8 cellular contexts compared by ENCODE assay signal in genomic region chr4:3954540-3955360, GRCh38.
DNase-seq lines count a peak whose midpoint lies in the region; ATAC-seq and TF ChIP-seq lines count a peak whose summit lies in the region.
"Not testable (repeated sequence)": the region's sequence is repeated elsewhere in the genome, so short reads cannot be mapped to it uniquely, and the experiment has no call there.

No MANE protein-coding gene starts in this region.

- H3K4me1 Mint-ChIP-seq in activated T-helper 17 cell treated with anti-CD3 and anti-CD28 coated beads, Interleukin-2, amount 50 U/mL, for 72 hours, result not testable (repeated sequence)

- not testable (repeated sequence) for H3K9me3 Mint-ChIP-seq in activated T-helper 17 cell treated with anti-CD3 and anti-CD28 coated beads, Interleukin-2, amount 50 U/mL, for 72 hours

- H3K9me2 ChIP-seq in MM.1S (replicated peaks; ENCODE audit: insufficient read depth, low read length), result not testable (repeated sequence)

- peak overlapping the region; percentile 88; the same call in 1 of the 2 replicates for H3K27ac ChIP-seq in MM.1S (ENCODE audit: low read length)
- peak overlapping the region; percentile 73 for H3K27ac ChIP-seq in SJCRH30
- peak overlapping the region; percentile 82 for H3K27ac ChIP-seq in mesodermal cell (ENCODE audit: low read depth, low read length, severe bottlenecking)

- H3K4me1 ChIP-seq in MM.1S (ENCODE audit: low read length), result peaks cover 19% of the 10 kb centered on the region
- not testable (repeated sequence) for H3K4me1 ChIP-seq in SJCRH30; mesodermal cell (ENCODE audit: control insufficient read depth, insufficient read depth, low read length, poor library complexity, severe bottlenecking)

- peak overlapping the region; percentile 65 for H3K4me2 ChIP-seq in MM.1S (ENCODE audit: low read depth, low read length)

- H3K36me3 Mint-ChIP-seq in activated T-helper 17 cell treated with anti-CD3 and anti-CD28 coated beads, Interleukin-2, amount 50 U/mL, for 72 hours (ENCODE audit: low read depth), result not testable (repeated sequence)

- H3F3A ChIP-seq in MM.1S (ENCODE audit: insufficient read depth, low read length), result peaks cover 21% of the 10 kb centered on the region

- peak overlapping the region; percentile 95 for H3K9ac ChIP-seq in MM.1S (ENCODE audit: low read length)

- H4K20me1 ChIP-seq in MM.1S (ENCODE audit: insufficient read depth, low read length), result not testable (repeated sequence)

- H3K79me2 ChIP-seq in MM.1S (ENCODE audit: low read length), result not testable (repeated sequence)

- H3K4me3 ChIP-seq in AG10803 (ENCODE audit: low read length), result peak overlapping the region; percentile 65
- H3K4me3 ChIP-seq in MM.1S (ENCODE audit: low read length), result peak overlapping the region; percentile 74
- peak overlapping the region; percentile 83 for H3K4me3 ChIP-seq in SJCRH30
- peak overlapping the region; percentile 79 for H3K4me3 ChIP-seq in epithelial cell of proximal tubule (ENCODE audit: low read depth, low read length)
- peak overlapping the region; percentile 54 for H3K4me3 ChIP-seq in mesodermal cell (ENCODE audit: extremely low read depth, insufficient read depth, low read length, poor library complexity, severe bottlenecking)

- peak overlapping the region; percentile 90 for H3K4me3 Mint-ChIP-seq in activated T-helper 17 cell treated with anti-CD3 and anti-CD28 coated beads, Interleukin-2, amount 50 U/mL, for 72 hours

- 1% methylated on average over 27 to 40 of the region's 57 CpGs for WGBS in mesodermal cell (ENCODE audit: insufficient coverage in 2 of 2), 2 experiments

- not testable (repeated sequence) for TF ChIP-seq CTCF in AG10803 (conservative IDR thresholded peaks at IDR 0.05; ENCODE audit: low read length); MM.1S (IDR thresholded peaks at IDR 0.05; ENCODE audit: low read length); epithelial cell of proximal tubule (conservative IDR thresholded peaks at IDR 0.05; ENCODE audit: low read depth, low read length)

- peak overlapping the region; percentile 89 for H3K27ac Mint-ChIP-seq in activated T-helper 17 cell treated with anti-CD3 and anti-CD28 coated beads, Interleukin-2, amount 50 U/mL, for 72 hours

- not testable (repeated sequence) for H3K27me3 Mint-ChIP-seq in activated T-helper 17 cell treated with anti-CD3 and anti-CD28 coated beads, Interleukin-2, amount 50 U/mL, for 72 hours

- H3K36me3 ChIP-seq in MM.1S (replicated peaks; ENCODE audit: insufficient read depth, low read length); SJCRH30; mesodermal cell (ENCODE audit: control insufficient read depth, insufficient read depth, low read length): not testable (repeated sequence)

- DNase-seq in AG10803 (ENCODE audit: low read depth) (peak; percentile 99), MM.1S (peak; percentile 80), SJCRH30 (peak; percentile 91 to 93), epithelial cell of proximal tubule (ENCODE audit: low read depth) (peak; percentile 45)
- peak; percentile 82 for DNase-seq in stimulated activated CD4-positive, alpha-beta T cell treated with anti-CD3 and anti-CD28 coated beads, Interleukin-4, amount 100 ng/mL, for 24 hours

- H3K27me3 ChIP-seq in MM.1S (replicated peaks; ENCODE audit: insufficient read depth, low read length); SJCRH30: not testable (repeated sequence)

- H3K9me3 ChIP-seq in MM.1S (replicated peaks; ENCODE audit: insufficient read depth, low read length); SJCRH30 (replicated peaks); mesodermal cell (ENCODE audit: control insufficient read depth, low read length): not testable (repeated sequence)

- H2AFZ ChIP-seq in MM.1S (ENCODE audit: low read length), result not testable (repeated sequence)

- peak; percentile 6 for ATAC-seq in GM21423 (IDR thresholded peaks at IDR 0.05; ENCODE audit: unreplicated experiment)
- not testable (repeated sequence) for ATAC-seq in activated T-helper 17 cell treated with anti-CD3 and anti-CD28 coated beads, Interleukin-2, amount 50 U/mL, for 72 hours (replicated peaks)

Comparison
In these comparisons a context has a peak if more than half of its experiments do, and no peak if none do; other contexts are left out.
1. DNase-seq: peak in every context shown above with its lines; median percentile 99 in AG10803; 92 in SJCRH30; 82 in stimulated activated CD4-positive, alpha-beta T cell treated with anti-CD3 and anti-CD28 coated beads, Interleukin-4, amount 100 ng/mL, for 24 hours; 80 in MM.1S; 45 in epithelial cell of proximal tubule.